15 cellular contexts compared by ENCODE assay signal in genomic region chr6:35724059-35724458, GRCh38. TPM values are rescaled to one million over a fixed set of nuclear protein-coding genes. Genes with fewer than 3 reads are reported as not detected.
DNase-seq lines count a peak whose midpoint lies in the region; ATAC-seq and TF ChIP-seq lines count a peak whose summit lies in the region.
"Had no signal": no experiment of that assay in that cellular context is flagged by ENCODE, and none has a peak within 500 bp of the region (broad histone marks: within the 10 kb centered on the region; RNA-seq: fewer than 3 reads in every experiment).

No MANE protein-coding gene starts in this region.

- H3K4me1 Mint-ChIP-seq in activated CD4-positive, alpha-beta T cell treated with anti-CD3 and anti-CD28 coated beads for 36 hours: peaks cover 82% of the 10 kb centered on the region
- peaks cover 87% of the 10 kb centered on the region for H3K4me1 Mint-ChIP-seq in chondrocyte (ENCODE audit: low read depth)
- peaks cover 60 to 88% (median 80%) of the 10 kb centered on the region in 7 donors for H3K4me1 Mint-ChIP-seq in naive thymus-derived CD4-positive, alpha-beta T cell

- TF ChIP-seq CTCF in chondrocyte (IDR thresholded peaks at IDR 0.05): no peak
- TF ChIP-seq CTCF in thyroid gland (IDR thresholded peaks at IDR 0.05): no peak

- DNase-seq in activated CD4-positive, alpha-beta T cell treated with anti-CD3 and anti-CD28 coated beads for 36 hours: no peak
- DNase-seq in activated CD4-positive, alpha-beta T cell treated with anti-CD3 and anti-CD28 coated beads, Interleukin-2, amount 50 U/mL, for 4 hours: no peak
- DNase-seq in chondrocyte (ENCODE audit: low spot score): no peak
- DNase-seq in naive thymus-derived CD4-positive, alpha-beta T cell: no peak
- DNase-seq in thyroid gland: peak in 1 of 2 donors; percentile 15
- no peak for DNase-seq in iPS-NIHi7 (ENCODE audit: extremely low spot score)
- DNase-seq in activated gamma-delta T cell treated with Interleukin-2 at 50 U/mL for 16 hours: no peak
- no peak for DNase-seq in D341Med (ENCODE audit: low spot score)
- DNase-seq: 8988T; HFFc6; PC-9; stimulated activated CD4-positive, alpha-beta T cell treated with anti-CD3 and anti-CD28 coated beads, Interleukin-4, amount 100 ng/mL, for 24 hours had no signal

- peak overlapping the region; percentile 4 for H3K27ac Mint-ChIP-seq in activated CD4-positive, alpha-beta T cell treated with anti-CD3 and anti-CD28 coated beads for 36 hours
- H3K27ac Mint-ChIP-seq in chondrocyte (ENCODE audit: unreplicated experiment): peak overlapping the region; percentile 70
- peak overlapping the region in 8 of 9 donors; percentile 4 to 94 (median 88) for H3K27ac Mint-ChIP-seq in naive thymus-derived CD4-positive, alpha-beta T cell
- H3K27ac Mint-ChIP-seq: HFFc6; stimulated activated naive CD8-positive, alpha-beta T cell treated with anti-CD3 and anti-CD28 coated beads, Interleukin-15, Interleukin-2, amounts not matched to agents 100 ng/mL and 50 ng/mL, for 24 hours; T-helper 1 cell treated with Interleukin-12 subunit alpha and Interleukin-12 subunit beta and Interleukin-4 antibody, amounts not matched to agents 30 μg/mL and 1 μg/mL, for 36 hours had no signal

- H3K4me3 Mint-ChIP-seq in activated CD4-positive, alpha-beta T cell treated with anti-CD3 and anti-CD28 coated beads for 36 hours: no peak overlapping the region
- H3K4me3 Mint-ChIP-seq in chondrocyte (ENCODE audit: unreplicated experiment): peak overlapping the region; percentile 2
- H3K4me3 Mint-ChIP-seq in naive thymus-derived CD4-positive, alpha-beta T cell: peak overlapping the region in 5 of 10 donors; percentile 23 to 87 (median 32)
- H3K4me3 Mint-ChIP-seq: HFFc6; stimulated activated naive CD8-positive, alpha-beta T cell treated with anti-CD3 and anti-CD28 coated beads, Interleukin-15, Interleukin-2, amounts not matched to agents 100 ng/mL and 50 ng/mL, for 24 hours; T-helper 1 cell treated with Interleukin-12 subunit alpha and Interleukin-12 subunit beta and Interleukin-4 antibody, amounts not matched to agents 30 μg/mL and 1 μg/mL, for 36 hours had no signal

- CTCF ChIA-PET in activated CD4-positive, alpha-beta T cell treated with anti-CD3 and anti-CD28 coated beads for 36 hours (lab: Charles Lee): interaction anchor here (1.2 kb wide), 1 partner anchor 56 kb away, joined by 3 read pairs; no protein-coding TSS in a partner anchor
- CTCF ChIA-PET in naive thymus-derived CD4-positive, alpha-beta T cell (lab: Charles Lee): interaction anchor here (0.5 to 1.3 kb wide), 2 partner anchors 92 to 140 kb away, joined by 3 to 4 read pairs; no protein-coding TSS in a partner anchor

- ATAC-seq in activated CD4-positive, alpha-beta T cell treated with anti-CD3 and anti-CD28 coated beads for 36 hours: no peak
- no peak for ATAC-seq in naive thymus-derived CD4-positive, alpha-beta T cell

- H3K4me3 ChIP-seq in naive thymus-derived CD4-positive, alpha-beta T cell (ENCODE audit: low read length): no peak overlapping the region
- no peak overlapping the region for H3K4me3 ChIP-seq in thyroid gland (replicated peaks in 1 of 3)
- H3K4me3 ChIP-seq: PC-9 had no signal

- H3K27ac ChIP-seq in naive thymus-derived CD4-positive, alpha-beta T cell (ENCODE audit: low read depth, low read length): no peak overlapping the region
- peak overlapping the region; percentile 99 to 100 (median 99) for H3K27ac ChIP-seq in thyroid gland
- H3K27ac ChIP-seq: PC-9 had no signal

- H3K4me1 ChIP-seq in naive thymus-derived CD4-positive, alpha-beta T cell (ENCODE audit: control insufficient read depth in 2 of 2, insufficient read depth in 2 of 2, low read length in 2 of 2): peaks cover 44 to 64% of the 10 kb centered on the region in 2 donors
- peaks cover 64 to 93% of the 10 kb centered on the region in 2 donors for H3K4me1 ChIP-seq in thyroid gland

- WGBS in thyroid gland, 2 donors: 90 to 96% methylated on average over 4 of the region's 4 CpGs

- H3K27me3 ChIP-seq in naive thymus-derived CD4-positive, alpha-beta T cell (ENCODE audit: control insufficient read depth in 2 of 2, insufficient read depth in 2 of 2, low read length in 2 of 2): no peaks in the 10 kb centered on the region
- no peaks in the 10 kb centered on the region for H3K27me3 ChIP-seq in thyroid gland

- POLR2A ChIA-PET in activated CD4-positive, alpha-beta T cell treated with anti-CD3 and anti-CD28 coated beads for 36 hours (lab: Charles Lee): no interaction called here
- POLR2A ChIA-PET in naive thymus-derived CD4-positive, alpha-beta T cell (lab: Charles Lee): interaction anchor here (0.6 to 2.1 kb wide), 4 partner anchors 24 to 55 kb away, joined by 3 to 5 read pairs (median 3); no protein-coding TSS in a partner anchor

- no peaks in the 10 kb centered on the region for H3K36me3 Mint-ChIP-seq in activated CD4-positive, alpha-beta T cell treated with anti-CD3 and anti-CD28 coated beads for 36 hours (ENCODE audit: low read depth)
- no peaks in the 10 kb centered on the region for H3K36me3 Mint-ChIP-seq in chondrocyte (ENCODE audit: low read depth)
- no peaks in the 10 kb centered on the region for H3K36me3 Mint-ChIP-seq in naive thymus-derived CD4-positive, alpha-beta T cell

- TF ChIP-seq POLR2A in thyroid gland (IDR thresholded peaks at IDR 0.05): no peak

- intact Hi-C loops in activated CD4-positive, alpha-beta T cell treated with anti-CD3 and anti-CD28 coated beads for 36 hours (cut with DNase I, micrococcal nuclease): no loop called here
- intact Hi-C loops in naive thymus-derived CD4-positive, alpha-beta T cell (cut with micrococcal nuclease): no loop called here
- intact Hi-C loops in thyroid gland (cut with DNase I): no loop called here

- H3K9me3 Mint-ChIP-seq in activated CD4-positive, alpha-beta T cell treated with anti-CD3 and anti-CD28 coated beads for 36 hours (ENCODE audit: low read depth): no peaks in the 10 kb centered on the region
- no peaks in the 10 kb centered on the region for H3K9me3 Mint-ChIP-seq in chondrocyte (ENCODE audit: low read depth)
- no peaks in the 10 kb centered on the region for H3K9me3 Mint-ChIP-seq in naive thymus-derived CD4-positive, alpha-beta T cell
- H3K9me3 Mint-ChIP-seq: HFFc6; stimulated activated naive CD8-positive, alpha-beta T cell treated with anti-CD3 and anti-CD28 coated beads, Interleukin-15, Interleukin-2, amounts not matched to agents 100 ng/mL and 50 ng/mL, for 24 hours; T-helper 1 cell treated with Interleukin-12 subunit alpha and Interleukin-12 subunit beta and Interleukin-4 antibody, amounts not matched to agents 30 μg/mL and 1 μg/mL, for 36 hours had no signal

- H3K27me3 Mint-ChIP-seq in activated CD4-positive, alpha-beta T cell treated with anti-CD3 and anti-CD28 coated beads for 36 hours: no peaks in the 10 kb centered on the region
- no peaks in the 10 kb centered on the region for H3K27me3 Mint-ChIP-seq in chondrocyte (ENCODE audit: low read depth)
- H3K27me3 Mint-ChIP-seq in naive thymus-derived CD4-positive, alpha-beta T cell: no peaks in the 10 kb centered on the region
- H3K27me3 Mint-ChIP-seq: stimulated activated naive CD8-positive, alpha-beta T cell treated with anti-CD3 and anti-CD28 coated beads, Interleukin-15, Interleukin-2, amounts not matched to agents 100 ng/mL and 50 ng/mL, for 24 hours had no signal

- no peaks in the 10 kb centered on the region for H3K36me3 ChIP-seq in naive thymus-derived CD4-positive, alpha-beta T cell (ENCODE audit: control insufficient read depth in 2 of 3, insufficient read depth in 3 of 3, low read length in 3 of 3)
- H3K36me3 ChIP-seq in thyroid gland: no peaks in the 10 kb centered on the region

- H3K9me3 ChIP-seq in naive thymus-derived CD4-positive, alpha-beta T cell (ENCODE audit: control insufficient read depth in 2 of 3, low read length in 3 of 3): no peaks in the 10 kb centered on the region
- H3K9me3 ChIP-seq in thyroid gland: no peaks in the 10 kb centered on the region

RNA-seq across cellular contexts. Expression of gene ARMC12, which starts 12.8 kb away (rescaled TPM):
- 1 to 10 TPM; 1.3 to 3.0 TPM for total RNA-seq in activated CD4-positive, alpha-beta T cell treated with anti-CD3 and anti-CD28 coated beads for 36 hours
- 1.8 to 1.9 TPM (median 1.8 TPM) in 3 replicates for total RNA-seq in chondrocyte
- total RNA-seq in naive thymus-derived CD4-positive, alpha-beta T cell: 1 to 10 TPM in 4 of 5 experiments, under 1 TPM in 1; 0.78 to 1.8 (median 1.4) TPM
- 1 to 10 TPM; 1.0 to 1.2 TPM for polyA plus RNA-seq in naive thymus-derived CD4-positive, alpha-beta T cell
- 1 to 10 TPM in 3 of 4 donors, under 1 TPM in 1; 0.40 to 2.4 (median 1.4) TPM for total RNA-seq in thyroid gland

RNA-seq across cellular contexts. Expression of gene FKBP5, which starts 35.3 kb away (rescaled TPM):
- total RNA-seq in activated CD4-positive, alpha-beta T cell treated with anti-CD3 and anti-CD28 coated beads for 36 hours: 100 to 1,000 TPM; 140 to 141 TPM
- total RNA-seq in chondrocyte: 139 to 237 TPM (median 143 TPM) in 3 replicates
- 10 to 100 TPM; 56.7 to 83.3 (median 79.4) TPM for total RNA-seq in naive thymus-derived CD4-positive, alpha-beta T cell
- 100 to 1,000 TPM; 101 to 324 TPM for polyA plus RNA-seq in naive thymus-derived CD4-positive, alpha-beta T cell
- total RNA-seq in thyroid gland: 100 to 1,000 TPM; 239 to 600 (median 253) TPM

RNA-seq across cellular contexts. Expression of gene CLPSL2, which starts 52.3 kb away (rescaled TPM):
- not detected for total RNA-seq in activated CD4-positive, alpha-beta T cell treated with anti-CD3 and anti-CD28 coated beads for 36 hours
- total RNA-seq in chondrocyte (not detected in 3 replicates), thyroid gland (not detected)
- not detected for total RNA-seq in naive thymus-derived CD4-positive, alpha-beta T cell
- not detected for polyA plus RNA-seq in naive thymus-derived CD4-positive, alpha-beta T cell
- total RNA-seq: HFFc6, pulmonary artery endothelial cell had no signal

RNA-seq across cellular contexts. Expression of gene CLPSL1, which starts 56.8 kb away (rescaled TPM):
- total RNA-seq in activated CD4-positive, alpha-beta T cell treated with anti-CD3 and anti-CD28 coated beads for 36 hours: not detected
- total RNA-seq in chondrocyte (not detected in 3 replicates), thyroid gland (not detected)
- total RNA-seq in naive thymus-derived CD4-positive, alpha-beta T cell: not detected
- not detected for polyA plus RNA-seq in naive thymus-derived CD4-positive, alpha-beta T cell
- total RNA-seq: HFFc6, PC-9, pulmonary artery endothelial cell had no signal

Comparison
In these comparisons a context has a peak if more than half of its experiments do, and no peak if none do; other contexts are left out.
1. H3K27ac Mint-ChIP-seq: peak in every context shown above with its lines; median percentile 88 in naive thymus-derived CD4-positive, alpha-beta T cell; 70 in chondrocyte; 4 in activated CD4-positive, alpha-beta T cell treated with anti-CD3 and anti-CD28 coated beads for 36 hours.